ENCODE assay signal across 8 cellular contexts in genomic region chr14:102085944-102086343, GRCh38. TPM values are rescaled to one million over a fixed set of nuclear protein-coding genes. Genes with fewer than 3 reads are reported as not detected.
DNase-seq lines count a peak whose midpoint lies in the region; ATAC-seq, FAIRE-seq and TF ChIP-seq lines count a peak whose summit lies in the region.
"Not testable (repeated sequence)": the region's sequence is repeated elsewhere in the genome, so short reads cannot be mapped to it uniquely, and the experiment has no call there.

No MANE protein-coding gene starts in this region.

- not testable (repeated sequence) for H3K27me3 ChIP-seq in HAP-1 (ENCODE audit: low read depth); SJSA1 (replicated peaks); effector memory CD4-positive, alpha-beta T cell (replicated peaks; ENCODE audit: control insufficient read depth, insufficient read depth, low read length, poor library complexity, severe bottlenecking); iPS DF 6.9 (ENCODE audit: control insufficient read depth, insufficient read depth, low read length); small intestine (ENCODE audit: control insufficient read depth in 2 of 2, insufficient read depth in 2 of 2, low read length in 2 of 2)

- peaks cover 55% of the 10 kb centered on the region for H3K4me1 Mint-ChIP-seq in activated naive CD8-positive, alpha-beta T cell treated with anti-CD3 and anti-CD28 coated beads for 36 hours
- peaks cover 53 to 72% (median 59%) of the 10 kb centered on the region in 3 donors for H3K4me1 Mint-ChIP-seq in naive B cell

- H3K36me3 ChIP-seq in HAP-1 (replicated peaks) (peaks cover 56% of the 10 kb centered on the region), SJSA1 (peaks cover 59% of the 10 kb centered on the region), iPS DF 6.9 (ENCODE audit: control insufficient read depth, insufficient read depth, low read length) (peaks cover 27% of the 10 kb centered on the region; the same call in 1 of the 2 replicates)
- peaks cover 48% of the 10 kb centered on the region for H3K36me3 ChIP-seq in effector memory CD4-positive, alpha-beta T cell (ENCODE audit: control insufficient read depth, insufficient read depth, low read length)
- not testable (repeated sequence) for H3K36me3 ChIP-seq in small intestine (ENCODE audit: control insufficient read depth in 2 of 2, insufficient read depth in 2 of 2, low read length in 2 of 2)

- CTCF ChIA-PET in AG04449 (lab: Yijun Ruan, JAX) = interaction anchor here (1.2 to 4.2 kb wide), 4 partner anchors 11 to 228 kb away, joined by 3 to 18 read pairs (median 11); no protein-coding TSS in a partner anchor

- not testable (repeated sequence) for TF ChIP-seq CTCF in AG04449 (IDR thresholded peaks at IDR 0.05; ENCODE audit: insufficient read depth, low read length, missing control alignments)

- H3K4me3 Mint-ChIP-seq in activated naive CD8-positive, alpha-beta T cell treated with anti-CD3 and anti-CD28 coated beads for 36 hours = peak overlapping the region; percentile 85
- peak overlapping the region; percentile 90 to 98 (median 92) for H3K4me3 Mint-ChIP-seq in naive B cell

- DNase-seq in AG04449 (ENCODE audit: low read depth, low spot score); HAP-1 (ENCODE audit: low spot score in 2 of 2); SJSA1 (ENCODE audit: low read depth in 1 of 2, low spot score in 2 of 2); activated naive CD8-positive, alpha-beta T cell treated with anti-CD3 and anti-CD28 coated beads for 36 hours; effector memory CD4-positive, alpha-beta T cell; iPS DF 6.9 (ENCODE audit: low read depth, low spot score); naive B cell; small intestine: not testable (repeated sequence)

- POLR2A ChIA-PET in AG04449 (lab: Yijun Ruan, JAX) = interaction anchor here (0.5 kb wide), 1 partner anchor 41 kb away, joined by 4 read pairs; no protein-coding TSS in a partner anchor

- not testable (repeated sequence) for H3K9me3 Mint-ChIP-seq in activated naive CD8-positive, alpha-beta T cell treated with anti-CD3 and anti-CD28 coated beads for 36 hours; naive B cell

- H3K4me3 ChIP-seq in AG04449 (ENCODE audit: low read depth, low read length) = peak overlapping the region; percentile 82
- peak overlapping the region; percentile 91 for H3K4me3 ChIP-seq in HAP-1
- H3K4me3 ChIP-seq in SJSA1 = peak overlapping the region; percentile 69
- H3K4me3 ChIP-seq in effector memory CD4-positive, alpha-beta T cell (ENCODE audit: insufficient read depth, low read depth, low read length, poor library complexity, severe bottlenecking) = peak overlapping the region; percentile 92
- H3K4me3 ChIP-seq in iPS DF 6.9 (ENCODE audit: low read length) = peak overlapping the region; percentile 68
- H3K4me3 ChIP-seq in small intestine (ENCODE audit: low read depth in 1 of 2, low read length in 2 of 2) = peak overlapping the region; percentile 88 to 97

- in situ Hi-C loops in HAP-1 (cut with MboI; ENCODE audit: low sequenced_read_pairs) = not testable (repeated sequence)

- ATAC-seq in naive B cell (ENCODE audit: low read depth in 2 of 2) = not testable (repeated sequence)

- peak overlapping the region; percentile 95 for H3K27ac ChIP-seq in SJSA1
- H3K27ac ChIP-seq in effector memory CD4-positive, alpha-beta T cell (ENCODE audit: insufficient read depth, low read length, poor library complexity, severe bottlenecking) = peak overlapping the region; percentile 99
- H3K27ac ChIP-seq in iPS DF 6.9 (ENCODE audit: low read length) = not testable (repeated sequence)
- H3K27ac ChIP-seq in small intestine (ENCODE audit: low read depth in 1 of 2, low read length in 1 of 2) = peak overlapping the region; percentile 90 to 97

- peaks cover 35% of the 10 kb centered on the region for H3K4me1 ChIP-seq in HAP-1
- peaks cover 35% of the 10 kb centered on the region for H3K4me1 ChIP-seq in SJSA1 (replicated peaks)
- H3K4me1 ChIP-seq in effector memory CD4-positive, alpha-beta T cell (ENCODE audit: control insufficient read depth, insufficient read depth, low read length, poor library complexity, severe bottlenecking) = peaks cover 26% of the 10 kb centered on the region
- not testable (repeated sequence) for H3K4me1 ChIP-seq in iPS DF 6.9 (ENCODE audit: control insufficient read depth, insufficient read depth, low read length); small intestine (ENCODE audit: control insufficient read depth in 2 of 2, insufficient read depth in 1 of 2, low read depth in 1 of 2, low read length in 1 of 2)

- H3K9me3 ChIP-seq in HAP-1; SJSA1 (replicated peaks); effector memory CD4-positive, alpha-beta T cell (ENCODE audit: control insufficient read depth, low read length); iPS DF 6.9 (ENCODE audit: control insufficient read depth, insufficient read depth, low read length); small intestine (ENCODE audit: control insufficient read depth, low read depth): not testable (repeated sequence)

- no CpG with 5 or more reads among the region's 8 CpGs for WGBS in iPS DF 6.9 (ENCODE audit: insufficient coverage, insufficient read length)
- 1 to 8% (median 2%) methylated on average over 7 to 8 of the region's 8 CpGs for WGBS in small intestine, 3 donors

- peaks cover 61% of the 10 kb centered on the region for H3K36me3 Mint-ChIP-seq in activated naive CD8-positive, alpha-beta T cell treated with anti-CD3 and anti-CD28 coated beads for 36 hours
- H3K36me3 Mint-ChIP-seq in naive B cell = peaks cover 26 to 32% of the 10 kb centered on the region in 2 donors

- H3K27me3 Mint-ChIP-seq in activated naive CD8-positive, alpha-beta T cell treated with anti-CD3 and anti-CD28 coated beads for 36 hours; naive B cell: not testable (repeated sequence)

- FAIRE-seq in small intestine (lab: Jason Lieb, UNC) = not testable (repeated sequence)

- peak overlapping the region; percentile 93 for H3K27ac Mint-ChIP-seq in activated naive CD8-positive, alpha-beta T cell treated with anti-CD3 and anti-CD28 coated beads for 36 hours
- peak overlapping the region; percentile 91 to 99 (median 97) for H3K27ac Mint-ChIP-seq in naive B cell

RNA-seq across cellular contexts. Expression of gene HSP90AA1, which starts 0.9 kb away (rescaled TPM):
- total RNA-seq in SJSA1 (2014; rRNA removed; shearing (Covaris generic)) = 367 and 670 TPM in 2 replicates
- total RNA-seq in activated naive CD8-positive, alpha-beta T cell treated with anti-CD3 and anti-CD28 coated beads for 36 hours = 1,000 to 10,000 TPM; 1,485 to 1,535 TPM
- 100 to 1,000 TPM; 133 to 338 (median 304) TPM for polyA plus RNA-seq in naive B cell (ENCODE audit: low read depth in 6 of 6)
- polyA plus RNA-seq in small intestine = 100 to 1,000 TPM; 169 to 426 (median 185) TPM

RNA-seq across cellular contexts. Expression of gene WDR20, which starts 53.8 kb away (rescaled TPM):
- 14.6 and 19.3 TPM in 2 replicates for total RNA-seq in SJSA1 (2014; rRNA removed; shearing (Covaris generic))
- 10 to 100 TPM; 22.3 to 27.3 TPM for total RNA-seq in activated naive CD8-positive, alpha-beta T cell treated with anti-CD3 and anti-CD28 coated beads for 36 hours
- polyA plus RNA-seq in naive B cell (ENCODE audit: low read depth in 6 of 6) = 10 to 100 TPM; 11.2 to 23.1 (median 17.3) TPM
- polyA plus RNA-seq in small intestine = 10 to 100 TPM; 14.6 to 33.1 (median 23.0) TPM
